1 cellular context compared by ENCODE assay signal in the genomic region with DNA sequence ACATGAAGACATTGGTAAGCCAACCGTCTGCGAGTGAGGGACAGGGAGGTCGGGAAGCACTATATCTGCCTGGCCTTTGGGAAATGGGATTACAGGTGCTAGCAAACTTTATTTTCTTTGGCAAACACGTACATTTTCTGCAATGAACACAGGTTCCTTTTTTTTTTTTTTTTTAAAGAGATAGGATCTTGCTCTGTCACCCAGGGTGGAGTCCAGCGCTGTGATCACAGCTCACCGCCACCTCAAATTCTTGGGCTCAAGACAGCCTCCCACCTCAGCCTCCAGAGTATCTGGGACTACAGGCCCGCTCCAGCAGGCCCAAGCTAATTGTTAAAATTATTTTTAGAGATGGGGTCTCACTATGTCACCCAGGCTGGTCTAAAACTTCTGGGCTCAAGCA.
TF ChIP-seq lines count a peak whose summit lies in the region.

No MANE protein-coding gene starts in this region.

TF ChIP-seq in WTC11, 78 proteins besides CTCF, POLR2A, EP300 and RAD21 (continued from another document):
- TF ChIP-seq PRDM15 (CRISPR knock-in tag; IDR thresholded peaks at IDR 0.05) (no peak), ZNF138 (CRISPR knock-in tag; conservative IDR thresholded peaks at IDR 0.05) (no peak)
- TF ChIP-seq, protein P1, sequence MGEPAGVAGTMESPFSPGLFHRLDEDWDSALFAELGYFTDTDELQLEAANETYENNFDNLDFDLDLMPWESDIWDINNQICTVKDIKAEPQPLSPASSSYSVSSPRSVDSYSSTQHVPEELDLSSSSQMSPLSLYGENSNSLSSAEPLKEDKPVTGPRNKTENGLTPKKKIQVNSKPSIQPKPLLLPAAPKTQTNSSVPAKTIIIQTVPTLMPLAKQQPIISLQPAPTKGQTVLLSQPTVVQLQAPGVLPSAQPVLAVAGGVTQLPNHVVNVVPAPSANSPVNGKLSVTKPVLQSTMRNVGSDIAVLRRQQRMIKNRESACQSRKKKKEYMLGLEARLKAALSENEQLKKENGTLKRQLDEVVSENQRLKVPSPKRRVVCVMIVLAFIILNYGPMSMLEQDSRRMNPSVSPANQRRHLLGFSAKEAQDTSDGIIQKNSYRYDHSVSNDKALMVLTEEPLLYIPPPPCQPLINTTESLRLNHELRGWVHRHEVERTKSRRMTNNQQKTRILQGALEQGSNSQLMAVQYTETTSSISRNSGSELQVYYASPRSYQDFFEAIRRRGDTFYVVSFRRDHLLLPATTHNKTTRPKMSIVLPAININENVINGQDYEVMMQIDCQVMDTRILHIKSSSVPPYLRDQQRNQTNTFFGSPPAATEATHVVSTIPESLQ (CRISPR knock-in tag; IDR thresholded peaks at IDR 0.05), result no peak
